ENCODE assay signal across 8 cellular contexts in the genomic region with DNA sequence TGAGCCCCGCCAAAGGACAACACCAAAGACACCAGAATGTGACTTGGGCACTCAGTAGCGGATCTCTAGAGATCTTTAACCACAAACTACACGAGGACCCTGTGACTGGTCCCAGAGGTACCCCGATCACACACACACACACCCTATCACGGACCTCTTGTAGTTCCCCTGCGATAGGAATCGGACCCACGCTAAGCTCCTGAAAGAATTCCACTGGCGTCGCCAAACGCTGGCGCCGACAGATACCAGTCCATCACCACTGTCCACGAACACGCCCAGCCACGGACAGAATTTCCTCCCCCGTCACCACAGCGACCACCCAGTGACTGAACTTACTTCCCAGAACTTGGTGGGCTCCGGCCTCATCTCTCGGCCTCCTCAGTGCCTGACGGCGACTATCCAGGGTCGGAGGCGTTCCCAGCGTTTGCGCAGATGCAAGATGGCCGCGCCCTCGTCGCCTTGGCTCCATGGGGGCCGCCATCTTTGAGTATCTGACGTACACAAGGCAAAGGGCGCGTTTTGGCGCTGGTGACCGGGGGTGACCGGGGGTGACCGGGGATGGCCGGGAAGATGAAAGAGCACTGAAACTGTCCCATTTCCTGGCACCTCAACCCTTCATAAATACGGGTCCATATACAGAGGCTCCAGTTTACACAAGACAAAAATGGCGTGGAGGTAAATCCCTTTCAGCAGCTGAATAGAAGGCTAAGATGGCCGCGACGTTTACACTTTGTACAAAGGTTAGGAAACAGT. TPM values are rescaled to one million over a fixed set of nuclear protein-coding genes. Genes with fewer than 3 reads are reported as not detected.
DNase-seq lines count a peak whose midpoint lies in the region; ATAC-seq and TF ChIP-seq lines count a peak whose summit lies in the region.

Gene ZNF615 (minus strand): TSS at position 407 of the 753 bp plus-strand sequence. CDS start 4,500 bp downstream, outside the sequence.

- H3K27ac ChIP-seq in IMR-90 (ENCODE audit: insufficient read depth, low read length): peak within 1 kb of the TSS; percentile 90

- TF ChIP-seq CTCF in Calu3 (IDR thresholded peaks at IDR 0.05; ENCODE audit: unreplicated experiment): no peak
- TF ChIP-seq CTCF in IMR-90 (conservative IDR thresholded peaks at IDR 0.05; ENCODE audit: low read depth, low read length): no peak
- TF ChIP-seq CTCF in fibroblast of the aortic adventitia (IDR thresholded peaks at IDR 0.05; ENCODE audit: insufficient read depth, low read length): no peak

- H3K27me3 ChIP-seq in IMR-90 (ENCODE audit: control insufficient read depth, insufficient read depth, low read length): no peaks in the 10 kb centered on the region

- H2BK5ac ChIP-seq in IMR-90 (ENCODE audit: low read depth, low read length, poor library complexity, severe bottlenecking): peak within 1 kb of the TSS; percentile 88

- H2AFZ ChIP-seq in IMR-90 (replicated peaks; ENCODE audit: low read length, poor library complexity): peak within 1 kb of the TSS; percentile 100

- peak within 1 kb of the TSS; percentile 78 for H3K56ac ChIP-seq in IMR-90 (ENCODE audit: extremely low read depth, insufficient read depth, low read length)

- 0% methylated on average over 16 of the region's 44 CpGs; no CpG with 5 or more reads in 1 of the 2 experiments for WGBS in IMR-90 (ENCODE audit: extremely low coverage in 2 of 2, insufficient read length in 1 of 2), 2 experiments

- H3K9me3 Mint-ChIP-seq in Calu3 (ENCODE audit: low read depth, unreplicated experiment): peaks cover 11% of the 10 kb centered on the region
- peaks cover 4% of the 10 kb centered on the region for H3K9me3 Mint-ChIP-seq in natural killer cell treated with Interleukin-12 subunit alpha and Interleukin-12 subunit beta and Interleukin-15 and Interleukin-18, amount 100 ng/mL, for 72 hours

- TF ChIP-seq POLR2A in IMR-90 (IDR thresholded peaks at IDR 0.05; ENCODE audit: low read depth, low read length): no peak

- peak within 1 kb of the TSS; percentile 76 for H2AK9ac ChIP-seq in IMR-90 (replicated peaks; ENCODE audit: low read depth, low read length, poor library complexity)

- CTCF ChIA-PET in Calu3 (lab: Charles Lee): interaction anchor here (0.6 kb wide), 1 partner anchor 24 kb away, joined by 4 read pairs; no protein-coding TSS in a partner anchor
- CTCF ChIA-PET in IMR-90 (lab: Yijun Ruan, JAX): no interaction called here

- H3K9me3 ChIP-seq in IMR-90 (ENCODE audit: control insufficient read depth, insufficient read depth, low read length): peaks cover 1% of the 10 kb centered on the region; the same call in 1 of the 2 replicates

- peaks cover 11 to 14% of the 10 kb centered on the region in 2 experiments for H3K79me1 ChIP-seq in IMR-90 (ENCODE audit: low read depth in 1 of 2, low read length in 2 of 2)

- H2BK20ac ChIP-seq in IMR-90 (ENCODE audit: low read depth, low read length): peak within 1 kb of the TSS; percentile 65

- POLR2A ChIA-PET in IMR-90 (lab: Charles Lee; ENCODE audit: unreplicated experiment): no interaction called here

- no peaks in the 10 kb centered on the region for H3K27me3 Mint-ChIP-seq in Calu3 (ENCODE audit: unreplicated experiment)
- H3K27me3 Mint-ChIP-seq in natural killer cell treated with Interleukin-12 subunit alpha and Interleukin-12 subunit beta and Interleukin-15 and Interleukin-18, amount 100 ng/mL, for 72 hours: no peaks in the 10 kb centered on the region

- peak within 1 kb of the TSS; percentile 89 for H3K18ac ChIP-seq in IMR-90 (ENCODE audit: low read depth, low read length)

- H3K9ac ChIP-seq in IMR-90 (ENCODE audit: low read depth, low read length): peak within 1 kb of the TSS; percentile 94

- no peaks in the 10 kb centered on the region for H4K20me1 ChIP-seq in IMR-90 (ENCODE audit: insufficient read depth, low read length)

- peak within 1 kb of the TSS; percentile 94 for H4K91ac ChIP-seq in IMR-90 (ENCODE audit: insufficient read depth, low read depth, low read length)

- in situ Hi-C loops in IMR-90 (cut with MboI; ENCODE audit: low sequenced_read_pairs): no loop called here

- H2BK15ac ChIP-seq in IMR-90 (ENCODE audit: low read depth, low read length): peak within 1 kb of the TSS; percentile 94; the same call in 1 of the 3 replicates

- DNase-seq in Calu3 (peak; percentile 90), IMR-90 (peak; percentile 80), RKO (ENCODE audit: low spot score) (peak; percentile 81), fibroblast of the aortic adventitia (ENCODE audit: low read depth) (peak; percentile 85)
- DNase-seq in activated effector memory CD4-positive, alpha-beta T cell treated with anti-CD3 and anti-CD28 coated beads, Interleukin-2, amount 50 U/mL, for 16 hours: peak; percentile 96
- peak; percentile 88 for DNase-seq in natural killer cell treated with Interleukin-12 subunit alpha and Interleukin-12 subunit beta and Interleukin-15 and Interleukin-18, amount 100 ng/mL, for 72 hours (ENCODE audit: low spot score)
- peak; percentile 67 to 93 (median 80) for DNase-seq in stimulated activated naive CD4-positive, alpha-beta T cell (lab: John Stamatoyannopoulos, UW)

- H3K36me3 Mint-ChIP-seq in Calu3 (ENCODE audit: insufficient read depth, unreplicated experiment): peaks cover 25% of the 10 kb centered on the region
- H3K36me3 Mint-ChIP-seq in natural killer cell treated with Interleukin-12 subunit alpha and Interleukin-12 subunit beta and Interleukin-15 and Interleukin-18, amount 100 ng/mL, for 72 hours: peaks cover 44% of the 10 kb centered on the region

- H3K4me1 Mint-ChIP-seq in Calu3 (ENCODE audit: low read depth, unreplicated experiment): peaks cover 9% of the 10 kb centered on the region
- peaks cover 19 to 22% of the 10 kb centered on the region in 2 donors for H3K4me1 Mint-ChIP-seq in natural killer cell treated with Interleukin-12 subunit alpha and Interleukin-12 subunit beta and Interleukin-15 and Interleukin-18, amount 100 ng/mL, for 72 hours (ENCODE audit: low read depth in 2 of 2)

- H2BK120ac ChIP-seq in IMR-90 (ENCODE audit: low read depth, low read length): peak within 1 kb of the TSS; percentile 92

- H3K4me3 Mint-ChIP-seq in Calu3 (ENCODE audit: low read depth, unreplicated experiment): peak within 1 kb of the TSS; percentile 94
- peak within 1 kb of the TSS; percentile 100 for H3K4me3 Mint-ChIP-seq in natural killer cell treated with Interleukin-12 subunit alpha and Interleukin-12 subunit beta and Interleukin-15 and Interleukin-18, amount 100 ng/mL, for 72 hours

- intact Hi-C loops in Calu3 (cut with micrococcal nuclease; ENCODE audit: unreplicated experiment): loop anchor here (10.0 kb wide), 1 partner anchor 227 kb away; no protein-coding TSS in a partner anchor
- intact Hi-C loops in IMR-90 (cut with micrococcal nuclease): no loop called here

- no peaks in the 10 kb centered on the region for H3K4me1 ChIP-seq in IMR-90 (ENCODE audit: control insufficient read depth, insufficient read depth, low read length)

- ATAC-seq in GM21390 (IDR thresholded peaks at IDR 0.05; ENCODE audit: unreplicated experiment) (peak; percentile 79), IMR-90 (ENCODE audit: low read depth) (peak; percentile 99)
- peak; percentile 98 to 99 for ATAC-seq in natural killer cell treated with Interleukin-12 subunit alpha and Interleukin-12 subunit beta and Interleukin-15 and Interleukin-18, amount 100 ng/mL, for 72 hours

- H4K5ac ChIP-seq in IMR-90 (ENCODE audit: low read depth, low read length): peak within 1 kb of the TSS; percentile 98

- TF ChIP-seq RAD21 in IMR-90 (IDR thresholded peaks at IDR 0.05; ENCODE audit: low read length): peak; percentile 9; the same call in 1 of the 2 replicates

- H2AK5ac ChIP-seq in IMR-90 (ENCODE audit: low read depth, low read length): peak within 1 kb of the TSS; percentile 3; the same call in 1 of the 2 replicates

- peak within 1 kb of the TSS; percentile 93 for H3K4ac ChIP-seq in IMR-90 (ENCODE audit: low read depth, low read length)

- H4K8ac ChIP-seq in IMR-90 (ENCODE audit: low read depth in 2 of 2, low read length in 2 of 2): peak within 1 kb of the TSS; percentile 98 to 99

- peaks cover 7% of the 10 kb centered on the region for H3K36me3 ChIP-seq in IMR-90 (ENCODE audit: control insufficient read depth, insufficient read depth, low read length)

- H3K14ac ChIP-seq in IMR-90 (replicated peaks; ENCODE audit: low read depth, low read length): peak within 1 kb of the TSS; percentile 97

- H3K27ac Mint-ChIP-seq in Calu3 (ENCODE audit: unreplicated experiment): peak within 1 kb of the TSS; percentile 73
- H3K27ac Mint-ChIP-seq in natural killer cell treated with Interleukin-12 subunit alpha and Interleukin-12 subunit beta and Interleukin-15 and Interleukin-18, amount 100 ng/mL, for 72 hours: peak within 1 kb of the TSS; percentile 89 to 90

- H3K4me2 ChIP-seq in IMR-90 (ENCODE audit: low read depth, low read length): peak within 1 kb of the TSS; percentile 87

- H3K4me3 ChIP-seq in IMR-90 (ENCODE audit: insufficient read depth, low read depth, low read length): peak within 1 kb of the TSS; percentile 98
- H3K4me3 ChIP-seq in fibroblast of the aortic adventitia (ENCODE audit: low read depth, low read length): peak within 1 kb of the TSS; percentile 98

- peak within 1 kb of the TSS; percentile 89 for H3K23ac ChIP-seq in IMR-90 (ENCODE audit: low read depth, low read length)

- dilution Hi-C loops in IMR-90 (cut with HindIII; ENCODE audit: low sequenced_read_pairs, unreplicated experiment): no loop called here

- BruUV-seq in Calu3 (replicated peaks; lab: Mats Ljungman, UMichigan) (no TSS peak), IMR-90 (replicated peaks; lab: Mats Ljungman, UMichigan) (no TSS peak)

- H3K9me1 ChIP-seq in IMR-90 (ENCODE audit: insufficient read depth, low read length): no peaks in the 10 kb centered on the region

TF ChIP-seq in IMR-90, 13 proteins besides CTCF, POLR2A, EP300 and RAD21:
- TF ChIP-seq USF2 (IDR thresholded peaks at IDR 0.05; ENCODE audit: low read depth, low read length) (0 out of 2 replicates have a peak, but pooled peaks have one; percentile 4), CEBPB (IDR thresholded peaks at IDR 0.05; ENCODE audit: low read depth, low read length) (no peak)

RNA-seq across cellular contexts. Expression of gene ZNF615, which starts in this region (rescaled TPM):
- 5.3 and 7.3 TPM in 2 replicates for total RNA-seq in Calu3 (2022)
- 9.7 and 10.9 TPM in 2 replicates for total RNA-seq in IMR-90 (2012; rRNA removed)
- polyA plus RNA-seq in IMR-90 (2012; rRNA removed): 2.0 and 2.2 TPM in 2 replicates
- 0.34 and 0.95 TPM in 2 replicates for polyA plus RNA-seq in IMR-90 (2012; cell fraction: cytosol; rRNA removed)
- 0.63 and 4.3 TPM in 2 replicates for polyA plus RNA-seq in IMR-90 (2012; cell fraction: nucleus; rRNA removed; ENCODE audit: low replicate concordance)
- 8.8 and 10.8 TPM in 2 replicates for total RNA-seq in fibroblast of the aortic adventitia (ENCODE audit: low replicate concordance)
- 10 to 100 TPM in 1 of 2 donors, 1 to 10 TPM in 1; 6.8 to 12.9 TPM for total RNA-seq in natural killer cell treated with Interleukin-12 subunit alpha and Interleukin-12 subunit beta and Interleukin-15 and Interleukin-18, amount 100 ng/mL, for 72 hours

Comparison
In these comparisons a context has a peak if more than half of its experiments do, and no peak if none do; other contexts are left out.
1. Peak in every context shown above with its lines: DNase-seq, ATAC-seq, H3K4me3 ChIP-seq and H3K27ac ChIP-seq.